Comparison of ENCODE assay signal across 35 cellular contexts in the genomic region with DNA sequence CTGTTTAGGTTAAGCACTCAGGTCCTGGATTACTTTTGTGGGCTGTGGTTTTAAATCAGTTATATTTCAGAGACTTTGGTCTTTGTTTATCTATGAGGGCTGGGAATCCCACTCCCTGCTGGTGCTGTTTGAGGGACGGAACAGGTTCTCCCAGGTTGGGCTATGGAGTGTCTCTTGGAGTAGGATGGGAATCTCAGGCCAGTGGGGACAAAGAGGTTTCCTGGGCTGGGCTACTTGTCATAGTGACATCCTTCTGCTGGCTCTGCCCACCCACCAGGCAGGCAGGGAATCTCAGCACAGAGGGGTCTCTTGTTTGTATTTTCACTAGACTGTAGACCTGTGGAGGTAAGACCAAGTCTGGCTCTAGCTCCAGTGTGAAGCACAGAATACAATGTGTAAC.
"Had no signal": no experiment of that assay in that cellular context is flagged by ENCODE, and none has a peak within 500 bp of the region (broad histone marks: within the 10 kb centered on the region; RNA-seq: fewer than 3 reads in every experiment).

No MANE protein-coding gene starts in this region.

- H3K27me3 ChIP-seq: ascending aorta, cardiac muscle cell had no signal

- H3K36me3 Mint-ChIP-seq: activated CD8-positive, alpha-beta memory T cell treated with anti-CD3 and anti-CD28 coated beads, Interleukin-2, amount 10 ng/mL, durations not matched to agents 7 days and 5 days; activated naive CD4-positive, alpha-beta T cell treated with anti-CD3 and anti-CD28 coated beads, Interleukin-2, amount 10 ng/mL, durations not matched to agents 7 days and 5 days; activated naive CD8-positive, alpha-beta T cell treated with anti-CD3 and anti-CD28 coated beads, Interleukin-2, amount 10 ng/mL, durations not matched to agents 7 days and 5 days had no signal

- H3K27me3 Mint-ChIP-seq: activated CD4-positive, alpha-beta memory T cell treated with anti-CD3 and anti-CD28 coated beads, Interleukin-2, amount 10 ng/mL, durations not matched to agents 7 days and 5 days; activated CD4-positive, alpha-beta T cell treated with anti-CD3 and anti-CD28 coated beads, Interleukin-2, amount 10 ng/mL, durations not matched to agents 7 days and 5 days; activated CD8-positive, alpha-beta memory T cell treated with anti-CD3 and anti-CD28 coated beads, Interleukin-2, amount 10 ng/mL, durations not matched to agents 7 days and 5 days; activated naive CD4-positive, alpha-beta T cell treated with anti-CD3 and anti-CD28 coated beads, Interleukin-2, amount 10 ng/mL, durations not matched to agents 7 days and 5 days had no signal

- H3K4me3 ChIP-seq: ascending aorta, cardiac muscle cell had no signal

- DNase-seq: activated CD4-positive, alpha-beta memory T cell treated with anti-CD3 and anti-CD28 coated beads, Interleukin-2, amount 10 ng/mL, durations not matched to agents 7 days and 5 days; activated CD4-positive, alpha-beta T cell treated with anti-CD3 and anti-CD28 coated beads for 4 hours; activated CD4-positive, alpha-beta T cell treated with anti-CD3 and anti-CD28 coated beads, Interleukin-2, amount 10 ng/mL, durations not matched to agents 7 days and 5 days; activated CD4-positive, alpha-beta T cell treated with anti-CD3 and anti-CD28 coated beads, Interleukin-2, amount 50 U/mL, for 48 hours; activated CD4-positive, CD25-positive, alpha-beta regulatory T cell; activated CD8-positive, alpha-beta memory T cell treated with anti-CD3 and anti-CD28 coated beads for 24 hours; activated CD8-positive, alpha-beta memory T cell treated with anti-CD3 and anti-CD28 coated beads, Interleukin-2, amount 10 ng/mL, durations not matched to agents 7 days and 5 days; activated CD8-positive, alpha-beta memory T cell treated with anti-CD3 and anti-CD28 coated beads, Interleukin-2, amount 50 U/mL, for 48 hours; activated CD8-positive, alpha-beta T cell treated with anti-CD3 and anti-CD28 coated beads, Interleukin-2, amount 10 ng/mL, durations not matched to agents 7 days and 5 days; activated effector memory CD4-positive, alpha-beta T cell treated with Interleukin-2 at 50 U/mL for 16 hours; activated gamma-delta T cell; activated naive CD4-positive, alpha-beta T cell treated with anti-CD3 and anti-CD28 coated beads, Interleukin-2, amount 10 ng/mL, durations not matched to agents 7 days and 5 days; activated naive CD4-positive, alpha-beta T cell treated with Interleukin-2 at 50 U/mL for 16 hours; activated naive CD8-positive, alpha-beta T cell treated with anti-CD3 and anti-CD28 coated beads, Interleukin-2, amount 10 ng/mL, durations not matched to agents 7 days and 5 days; activated naive CD8-positive, alpha-beta T cell treated with anti-CD3 and anti-CD28 coated beads, Interleukin-2, amount 50 U/mL, for 24 hours; activated T-cell treated with anti-CD3 and anti-CD28 coated beads, Interleukin-2, amount 50 U/mL, for 24 hours; activated T-cell treated with anti-CD3 and anti-CD28 coated beads, Interleukin-2, amount 50 U/mL, for 48 hours; amygdala; anterior cingulate cortex; caudate nucleus; cerebellar nuclear complex; T-helper 1 cell; T-helper 2 cell; T-helper 9 cell had no signal

- H3K27ac Mint-ChIP-seq: activated CD4-positive, alpha-beta memory T cell treated with anti-CD3 and anti-CD28 coated beads, Interleukin-2, amount 10 ng/mL, durations not matched to agents 7 days and 5 days; activated CD4-positive, alpha-beta T cell treated with anti-CD3 and anti-CD28 coated beads, Interleukin-2, amount 10 ng/mL, durations not matched to agents 7 days and 5 days; activated CD8-positive, alpha-beta memory T cell treated with anti-CD3 and anti-CD28 coated beads, Interleukin-2, amount 10 ng/mL, durations not matched to agents 7 days and 5 days; activated CD8-positive, alpha-beta T cell treated with anti-CD3 and anti-CD28 coated beads, Interleukin-2, amount 10 ng/mL, durations not matched to agents 7 days and 5 days; activated naive CD4-positive, alpha-beta T cell treated with anti-CD3 and anti-CD28 coated beads, Interleukin-2, amount 10 ng/mL, durations not matched to agents 7 days and 5 days; activated naive CD4-positive, alpha-beta T cell treated with anti-CD3 and anti-CD28 coated beads, Interleukin-2, amount 50 U/mL, for 24 hours; activated naive CD8-positive, alpha-beta T cell; activated naive CD8-positive, alpha-beta T cell treated with anti-CD3 and anti-CD28 coated beads, Interleukin-2, amount 10 ng/mL, durations not matched to agents 7 days and 5 days; activated naive CD8-positive, alpha-beta T cell treated with anti-CD3 and anti-CD28 coated beads, Interleukin-2, amount 50 U/mL, for 24 hours; activated T-cell treated with anti-CD3 and anti-CD28 coated beads, Interleukin-2, amount 50 U/mL, for 24 hours; activated T-helper 2 cell treated with anti-CD3 and anti-CD28 coated beads, Interferon-gamma antibody, Interleukin-2, Interleukin-4, amounts not matched to agents 10 μg/mL and 5 μg/mL and 100 μg/mL, durations not matched to agents 14 hours and 24 hours and 36 hours; brain; T-helper 1 cell treated with Interleukin-12 subunit alpha and Interleukin-12 subunit beta and Interleukin-4 antibody, amounts not matched to agents 30 μg/mL and 1 μg/mL, for 36 hours; T-helper 2 cell treated with Interferon-gamma antibody and Interleukin-4, amounts not matched to agents 5 μg/mL and 100 μg/mL, for 36 hours had no signal

- H3K27ac ChIP-seq: ascending aorta, cardiac muscle cell, VCaP had no signal

- H3K4me1 Mint-ChIP-seq: activated CD4-positive, alpha-beta memory T cell treated with anti-CD3 and anti-CD28 coated beads, Interleukin-2, amount 10 ng/mL, durations not matched to agents 7 days and 5 days; activated CD4-positive, alpha-beta T cell treated with anti-CD3 and anti-CD28 coated beads, Interleukin-2, amount 10 ng/mL, durations not matched to agents 7 days and 5 days; activated CD8-positive, alpha-beta memory T cell treated with anti-CD3 and anti-CD28 coated beads, Interleukin-2, amount 10 ng/mL, durations not matched to agents 7 days and 5 days; activated naive CD4-positive, alpha-beta T cell treated with anti-CD3 and anti-CD28 coated beads, Interleukin-2, amount 10 ng/mL, durations not matched to agents 7 days and 5 days; activated naive CD4-positive, alpha-beta T cell treated with anti-CD3 and anti-CD28 coated beads, Interleukin-2, amount 50 U/mL, for 24 hours; activated naive CD8-positive, alpha-beta T cell treated with anti-CD3 and anti-CD28 coated beads, Interleukin-2, amount 10 ng/mL, durations not matched to agents 7 days and 5 days; activated naive CD8-positive, alpha-beta T cell treated with anti-CD3 and anti-CD28 coated beads, Interleukin-2, amount 50 U/mL, for 24 hours; central memory CD8-positive, alpha-beta T cell had no signal

- H3K36me3 ChIP-seq: ascending aorta, cardiac muscle cell had no signal

- H3K4me3 Mint-ChIP-seq: activated CD4-positive, alpha-beta memory T cell treated with anti-CD3 and anti-CD28 coated beads, Interleukin-2, amount 10 ng/mL, durations not matched to agents 7 days and 5 days; activated CD4-positive, alpha-beta T cell treated with anti-CD3 and anti-CD28 coated beads, Interleukin-2, amount 10 ng/mL, durations not matched to agents 7 days and 5 days; activated CD8-positive, alpha-beta memory T cell treated with anti-CD3 and anti-CD28 coated beads, Interleukin-2, amount 10 ng/mL, durations not matched to agents 7 days and 5 days; activated CD8-positive, alpha-beta T cell treated with anti-CD3 and anti-CD28 coated beads, Interleukin-2, amount 10 ng/mL, durations not matched to agents 7 days and 5 days; activated naive CD4-positive, alpha-beta T cell treated with anti-CD3 and anti-CD28 coated beads, Interleukin-2, amount 10 ng/mL, durations not matched to agents 7 days and 5 days; activated naive CD4-positive, alpha-beta T cell treated with anti-CD3 and anti-CD28 coated beads, Interleukin-2, amount 50 U/mL, for 24 hours; activated naive CD8-positive, alpha-beta T cell; activated naive CD8-positive, alpha-beta T cell treated with anti-CD3 and anti-CD28 coated beads, Interleukin-2, amount 10 ng/mL, durations not matched to agents 7 days and 5 days; activated naive CD8-positive, alpha-beta T cell treated with anti-CD3 and anti-CD28 coated beads, Interleukin-2, amount 50 U/mL, for 24 hours; activated T-cell treated with anti-CD3 and anti-CD28 coated beads, Interleukin-2, amount 50 U/mL, for 24 hours; brain; central memory CD8-positive, alpha-beta T cell; T-helper 1 cell treated with Interleukin-12 subunit alpha and Interleukin-12 subunit beta and Interleukin-4 antibody, amounts not matched to agents 30 μg/mL and 1 μg/mL, for 36 hours; T-helper 2 cell treated with Interferon-gamma antibody and Interleukin-4, amounts not matched to agents 5 μg/mL and 100 μg/mL, for 36 hours had no signal

- ATAC-seq: activated CD4-positive, CD25-positive, alpha-beta regulatory T cell treated with anti-CD3 and anti-CD28 coated beads, Interleukin-2, amount 50 U/mL, for 24 hours; activated CD8-positive, alpha-beta memory T cell treated with anti-CD3 and anti-CD28 coated beads, Interleukin-2, amount 10 ng/mL, durations not matched to agents 7 days and 5 days; activated CD8-positive, alpha-beta T cell treated with anti-CD3 and anti-CD28 coated beads, Interleukin-2, amount 10 ng/mL, durations not matched to agents 7 days and 5 days; activated naive CD8-positive, alpha-beta T cell treated with anti-CD3 and anti-CD28 coated beads, Interleukin-2, amount 50 U/mL, for 24 hours had no signal
